Comparison of ENCODE assay signal across 35 cellular contexts in the genomic region with DNA sequence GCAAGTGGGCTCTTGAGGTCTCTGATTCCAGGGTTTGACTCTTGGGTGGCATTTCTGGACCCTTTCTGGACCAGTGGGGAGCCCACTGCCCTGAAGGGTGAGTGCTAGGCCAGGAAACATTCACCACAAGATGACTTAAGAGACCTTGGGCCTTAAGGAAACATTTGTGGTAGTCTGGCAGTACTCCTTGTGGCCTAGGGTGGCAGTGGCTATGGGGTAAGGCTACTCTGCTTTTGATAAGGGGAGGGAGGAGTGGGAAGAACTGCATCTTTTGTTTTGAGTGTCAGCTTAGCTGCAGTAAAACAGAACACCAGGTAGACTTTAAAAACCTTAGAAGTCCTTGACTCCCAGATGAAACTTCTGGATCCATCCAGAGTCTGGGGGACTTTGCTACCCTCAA.
"Had no signal": no experiment of that assay in that cellular context is flagged by ENCODE, and none has a peak within 500 bp of the region (broad histone marks: within the 10 kb centered on the region; RNA-seq: fewer than 3 reads in every experiment).

No MANE protein-coding gene starts in this region.

- H3K27me3 Mint-ChIP-seq: activated CD4-positive, alpha-beta memory T cell treated with anti-CD3 and anti-CD28 coated beads, Interleukin-2, amount 10 ng/mL, durations not matched to agents 7 days and 5 days; activated CD4-positive, alpha-beta T cell treated with anti-CD3 and anti-CD28 coated beads for 36 hours; activated CD4-positive, alpha-beta T cell treated with anti-CD3 and anti-CD28 coated beads, Interleukin-2, amount 10 ng/mL, durations not matched to agents 7 days and 5 days; activated CD8-positive, alpha-beta memory T cell treated with anti-CD3 and anti-CD28 coated beads, Interleukin-2, amount 10 ng/mL, durations not matched to agents 7 days and 5 days; activated naive CD4-positive, alpha-beta T cell treated with anti-CD3 and anti-CD28 coated beads, Interleukin-2, amount 10 ng/mL, durations not matched to agents 7 days and 5 days; activated naive CD4-positive, alpha-beta T cell treated with anti-CD3 and anti-CD28 coated beads, Interleukin-2, amount 50 U/mL, for 24 hours; activated naive CD8-positive, alpha-beta T cell; activated naive CD8-positive, alpha-beta T cell treated with anti-CD3 and anti-CD28 coated beads, Interleukin-2, amount 10 ng/mL, durations not matched to agents 7 days and 5 days; activated naive CD8-positive, alpha-beta T cell treated with anti-CD3 and anti-CD28 coated beads, Interleukin-2, amount 50 U/mL, for 24 hours; activated T-cell treated with anti-CD3 and anti-CD28 coated beads, Interleukin-2, amount 50 U/mL, for 24 hours had no signal

- H3K27ac Mint-ChIP-seq: activated CD4-positive, alpha-beta memory T cell treated with anti-CD3 and anti-CD28 coated beads, Interleukin-2, amount 10 ng/mL, durations not matched to agents 7 days and 5 days; activated CD4-positive, alpha-beta T cell treated with anti-CD3 and anti-CD28 coated beads for 36 hours; activated CD4-positive, alpha-beta T cell treated with anti-CD3 and anti-CD28 coated beads, Interleukin-2, amount 10 ng/mL, durations not matched to agents 7 days and 5 days; activated CD8-positive, alpha-beta memory T cell treated with anti-CD3 and anti-CD28 coated beads, Interleukin-2, amount 10 ng/mL, durations not matched to agents 7 days and 5 days; activated CD8-positive, alpha-beta T cell treated with anti-CD3 and anti-CD28 coated beads, Interleukin-2, amount 10 ng/mL, durations not matched to agents 7 days and 5 days; activated naive CD4-positive, alpha-beta T cell treated with anti-CD3 and anti-CD28 coated beads, Interleukin-2, amount 10 ng/mL, durations not matched to agents 7 days and 5 days; activated naive CD4-positive, alpha-beta T cell treated with anti-CD3 and anti-CD28 coated beads, Interleukin-2, amount 50 U/mL, for 24 hours; activated naive CD8-positive, alpha-beta T cell; activated naive CD8-positive, alpha-beta T cell treated with anti-CD3 and anti-CD28 coated beads, Interleukin-2, amount 10 ng/mL, durations not matched to agents 7 days and 5 days; activated naive CD8-positive, alpha-beta T cell treated with anti-CD3 and anti-CD28 coated beads, Interleukin-2, amount 50 U/mL, for 24 hours; activated T-cell treated with anti-CD3 and anti-CD28 coated beads, Interleukin-2, amount 50 U/mL, for 24 hours; activated T-helper 2 cell treated with anti-CD3 and anti-CD28 coated beads, Interferon-gamma antibody, Interleukin-2, Interleukin-4, amounts not matched to agents 10 μg/mL and 5 μg/mL and 100 μg/mL, durations not matched to agents 14 hours and 24 hours and 36 hours; T-helper 1 cell treated with Interleukin-12 subunit alpha and Interleukin-12 subunit beta and Interleukin-4 antibody, amounts not matched to agents 30 μg/mL and 1 μg/mL, for 36 hours; T-helper 2 cell treated with Interferon-gamma antibody and Interleukin-4, amounts not matched to agents 5 μg/mL and 100 μg/mL, for 36 hours had no signal

- H3K4me1 ChIP-seq: body of pancreas, breast epithelium had no signal

- H3K27ac ChIP-seq: body of pancreas, brain microvascular endothelial cell, breast epithelium, VCaP had no signal

- DNase-seq: activated CD4-positive, alpha-beta memory T cell treated with anti-CD3 and anti-CD28 coated beads, Interleukin-2, amount 10 ng/mL, durations not matched to agents 7 days and 5 days; activated CD4-positive, alpha-beta T cell treated with anti-CD3 and anti-CD28 coated beads for 1 hour; activated CD4-positive, alpha-beta T cell treated with anti-CD3 and anti-CD28 coated beads for 36 hours; activated CD4-positive, alpha-beta T cell treated with anti-CD3 and anti-CD28 coated beads for 48 hours; activated CD4-positive, alpha-beta T cell treated with anti-CD3 and anti-CD28 coated beads, Interleukin-2, amount 10 ng/mL, durations not matched to agents 7 days and 5 days; activated CD4-positive, alpha-beta T cell treated with anti-CD3 and anti-CD28 coated beads, Interleukin-2, amount 50 U/mL, for 48 hours; activated CD4-positive, CD25-positive, alpha-beta regulatory T cell; activated CD8-positive, alpha-beta memory T cell treated with anti-CD3 and anti-CD28 coated beads for 24 hours; activated CD8-positive, alpha-beta memory T cell treated with anti-CD3 and anti-CD28 coated beads, Interleukin-2, amount 10 ng/mL, durations not matched to agents 7 days and 5 days; activated CD8-positive, alpha-beta memory T cell treated with anti-CD3 and anti-CD28 coated beads, Interleukin-2, amount 50 U/mL, for 48 hours; activated CD8-positive, alpha-beta T cell treated with anti-CD3 and anti-CD28 coated beads, Interleukin-2, amount 10 ng/mL, durations not matched to agents 7 days and 5 days; activated effector memory CD4-positive, alpha-beta T cell treated with Interleukin-2 at 50 U/mL for 16 hours; activated gamma-delta T cell; activated naive CD4-positive, alpha-beta T cell treated with anti-CD3 and anti-CD28 coated beads, Interleukin-2, amount 10 ng/mL, durations not matched to agents 7 days and 5 days; activated naive CD4-positive, alpha-beta T cell treated with Interleukin-2 at 50 U/mL for 16 hours; activated naive CD8-positive, alpha-beta T cell treated with anti-CD3 and anti-CD28 coated beads, Interleukin-2, amount 10 ng/mL, durations not matched to agents 7 days and 5 days; activated naive CD8-positive, alpha-beta T cell treated with anti-CD3 and anti-CD28 coated beads, Interleukin-2, amount 50 U/mL, for 24 hours; activated T-cell treated with anti-CD3 and anti-CD28 coated beads, Interleukin-2, amount 50 U/mL, for 24 hours; activated T-cell treated with anti-CD3 and anti-CD28 coated beads, Interleukin-2, amount 50 U/mL, for 48 hours; aorta; body of pancreas; brain microvascular endothelial cell; central memory CD4-positive, alpha-beta T cell; SW 1271; T-helper 1 cell; T-helper 2 cell; T-helper 9 cell had no signal

- H3K4me1 Mint-ChIP-seq: activated CD4-positive, alpha-beta memory T cell treated with anti-CD3 and anti-CD28 coated beads, Interleukin-2, amount 10 ng/mL, durations not matched to agents 7 days and 5 days; activated CD4-positive, alpha-beta T cell treated with anti-CD3 and anti-CD28 coated beads for 36 hours; activated CD4-positive, alpha-beta T cell treated with anti-CD3 and anti-CD28 coated beads, Interleukin-2, amount 10 ng/mL, durations not matched to agents 7 days and 5 days; activated CD8-positive, alpha-beta memory T cell treated with anti-CD3 and anti-CD28 coated beads, Interleukin-2, amount 10 ng/mL, durations not matched to agents 7 days and 5 days; activated naive CD4-positive, alpha-beta T cell treated with anti-CD3 and anti-CD28 coated beads, Interleukin-2, amount 10 ng/mL, durations not matched to agents 7 days and 5 days; activated naive CD4-positive, alpha-beta T cell treated with anti-CD3 and anti-CD28 coated beads, Interleukin-2, amount 50 U/mL, for 24 hours; activated naive CD8-positive, alpha-beta T cell treated with anti-CD3 and anti-CD28 coated beads, Interleukin-2, amount 10 ng/mL, durations not matched to agents 7 days and 5 days; activated naive CD8-positive, alpha-beta T cell treated with anti-CD3 and anti-CD28 coated beads, Interleukin-2, amount 50 U/mL, for 24 hours had no signal

- H3K4me3 ChIP-seq: body of pancreas, breast epithelium had no signal

- ATAC-seq: activated CD4-positive, alpha-beta T cell treated with anti-CD3 and anti-CD28 coated beads for 36 hours; activated CD4-positive, CD25-positive, alpha-beta regulatory T cell treated with anti-CD3 and anti-CD28 coated beads, Interleukin-2, amount 50 U/mL, for 24 hours; activated CD8-positive, alpha-beta memory T cell treated with anti-CD3 and anti-CD28 coated beads, Interleukin-2, amount 10 ng/mL, durations not matched to agents 7 days and 5 days; activated CD8-positive, alpha-beta T cell treated with anti-CD3 and anti-CD28 coated beads, Interleukin-2, amount 10 ng/mL, durations not matched to agents 7 days and 5 days; activated naive CD8-positive, alpha-beta T cell treated with anti-CD3 and anti-CD28 coated beads, Interleukin-2, amount 50 U/mL, for 24 hours; body of pancreas had no signal

- H3K36me3 ChIP-seq: brain microvascular endothelial cell, breast epithelium had no signal

- H3K27me3 ChIP-seq: body of pancreas, brain microvascular endothelial cell, breast epithelium had no signal

- H3K4me3 Mint-ChIP-seq: activated CD4-positive, alpha-beta memory T cell treated with anti-CD3 and anti-CD28 coated beads, Interleukin-2, amount 10 ng/mL, durations not matched to agents 7 days and 5 days; activated CD4-positive, alpha-beta T cell treated with anti-CD3 and anti-CD28 coated beads for 36 hours; activated CD4-positive, alpha-beta T cell treated with anti-CD3 and anti-CD28 coated beads, Interleukin-2, amount 10 ng/mL, durations not matched to agents 7 days and 5 days; activated CD8-positive, alpha-beta memory T cell treated with anti-CD3 and anti-CD28 coated beads, Interleukin-2, amount 10 ng/mL, durations not matched to agents 7 days and 5 days; activated CD8-positive, alpha-beta T cell treated with anti-CD3 and anti-CD28 coated beads, Interleukin-2, amount 10 ng/mL, durations not matched to agents 7 days and 5 days; activated naive CD4-positive, alpha-beta T cell treated with anti-CD3 and anti-CD28 coated beads, Interleukin-2, amount 10 ng/mL, durations not matched to agents 7 days and 5 days; activated naive CD4-positive, alpha-beta T cell treated with anti-CD3 and anti-CD28 coated beads, Interleukin-2, amount 50 U/mL, for 24 hours; activated naive CD8-positive, alpha-beta T cell; activated naive CD8-positive, alpha-beta T cell treated with anti-CD3 and anti-CD28 coated beads, Interleukin-2, amount 10 ng/mL, durations not matched to agents 7 days and 5 days; activated naive CD8-positive, alpha-beta T cell treated with anti-CD3 and anti-CD28 coated beads, Interleukin-2, amount 50 U/mL, for 24 hours; activated T-cell treated with anti-CD3 and anti-CD28 coated beads, Interleukin-2, amount 50 U/mL, for 24 hours; T-helper 1 cell treated with Interleukin-12 subunit alpha and Interleukin-12 subunit beta and Interleukin-4 antibody, amounts not matched to agents 30 μg/mL and 1 μg/mL, for 36 hours; T-helper 2 cell treated with Interferon-gamma antibody and Interleukin-4, amounts not matched to agents 5 μg/mL and 100 μg/mL, for 36 hours had no signal

- H3K36me3 Mint-ChIP-seq: activated CD8-positive, alpha-beta memory T cell treated with anti-CD3 and anti-CD28 coated beads, Interleukin-2, amount 10 ng/mL, durations not matched to agents 7 days and 5 days; activated naive CD4-positive, alpha-beta T cell treated with anti-CD3 and anti-CD28 coated beads, Interleukin-2, amount 10 ng/mL, durations not matched to agents 7 days and 5 days; activated naive CD4-positive, alpha-beta T cell treated with anti-CD3 and anti-CD28 coated beads, Interleukin-2, amount 50 U/mL, for 24 hours; activated naive CD8-positive, alpha-beta T cell; activated naive CD8-positive, alpha-beta T cell treated with anti-CD3 and anti-CD28 coated beads, Interleukin-2, amount 10 ng/mL, durations not matched to agents 7 days and 5 days had no signal
